1 cellular context compared by ENCODE assay signal in the genomic region with DNA sequence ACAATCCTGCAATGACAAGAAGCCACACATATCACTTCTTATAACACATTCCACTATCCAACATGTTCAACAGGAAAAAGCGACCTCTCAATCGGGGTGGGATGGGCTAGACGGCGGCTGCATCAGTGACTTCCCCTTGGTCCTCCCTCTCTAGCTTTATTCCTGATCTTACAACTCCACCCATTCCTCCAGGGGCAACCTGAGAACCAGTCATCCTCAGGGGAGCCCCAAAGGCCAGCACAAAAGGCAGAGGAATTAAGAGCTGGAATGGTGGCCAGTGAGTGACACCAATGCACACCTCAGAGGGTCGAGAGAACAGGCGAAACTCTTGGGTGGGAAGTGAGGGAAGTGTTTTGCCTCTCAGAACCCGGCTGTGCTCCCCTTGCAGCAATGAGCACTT.
TF ChIP-seq lines count a peak whose summit lies in the region.

No MANE protein-coding gene starts in this region.

TF ChIP-seq in SK-N-SH, 30 proteins besides CTCF, POLR2A, EP300 and RAD21 (continued from another document):
- TF ChIP-seq SIN3A (IDR thresholded peaks at IDR 0.05; ENCODE audit: borderline replicate concordance, low read depth, low read length), result no peak
- TF ChIP-seq, protein P1, sequence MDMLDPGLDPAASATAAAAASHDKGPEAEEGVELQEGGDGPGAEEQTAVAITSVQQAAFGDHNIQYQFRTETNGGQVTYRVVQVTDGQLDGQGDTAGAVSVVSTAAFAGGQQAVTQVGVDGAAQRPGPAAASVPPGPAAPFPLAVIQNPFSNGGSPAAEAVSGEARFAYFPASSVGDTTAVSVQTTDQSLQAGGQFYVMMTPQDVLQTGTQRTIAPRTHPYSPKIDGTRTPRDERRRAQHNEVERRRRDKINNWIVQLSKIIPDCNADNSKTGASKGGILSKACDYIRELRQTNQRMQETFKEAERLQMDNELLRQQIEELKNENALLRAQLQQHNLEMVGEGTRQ (IDR thresholded peaks at IDR 0.05; ENCODE audit: borderline replicate concordance, low read depth, low read length), result no peak
- TF ChIP-seq, protein P2, sequence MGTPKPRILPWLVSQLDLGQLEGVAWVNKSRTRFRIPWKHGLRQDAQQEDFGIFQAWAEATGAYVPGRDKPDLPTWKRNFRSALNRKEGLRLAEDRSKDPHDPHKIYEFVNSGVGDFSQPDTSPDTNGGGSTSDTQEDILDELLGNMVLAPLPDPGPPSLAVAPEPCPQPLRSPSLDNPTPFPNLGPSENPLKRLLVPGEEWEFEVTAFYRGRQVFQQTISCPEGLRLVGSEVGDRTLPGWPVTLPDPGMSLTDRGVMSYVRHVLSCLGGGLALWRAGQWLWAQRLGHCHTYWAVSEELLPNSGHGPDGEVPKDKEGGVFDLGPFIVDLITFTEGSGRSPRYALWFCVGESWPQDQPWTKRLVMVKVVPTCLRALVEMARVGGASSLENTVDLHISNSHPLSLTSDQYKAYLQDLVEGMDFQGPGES (IDR thresholded peaks at IDR 0.05; ENCODE audit: low read depth, low read length), result no peak
- TF ChIP-seq JUND (IDR thresholded peaks at IDR 0.05), result no peak
- TF ChIP-seq NFIC (IDR thresholded peaks at IDR 0.05; ENCODE audit: borderline replicate concordance), result no peak
